21 cellular contexts compared by ENCODE assay signal in the genomic region with DNA sequence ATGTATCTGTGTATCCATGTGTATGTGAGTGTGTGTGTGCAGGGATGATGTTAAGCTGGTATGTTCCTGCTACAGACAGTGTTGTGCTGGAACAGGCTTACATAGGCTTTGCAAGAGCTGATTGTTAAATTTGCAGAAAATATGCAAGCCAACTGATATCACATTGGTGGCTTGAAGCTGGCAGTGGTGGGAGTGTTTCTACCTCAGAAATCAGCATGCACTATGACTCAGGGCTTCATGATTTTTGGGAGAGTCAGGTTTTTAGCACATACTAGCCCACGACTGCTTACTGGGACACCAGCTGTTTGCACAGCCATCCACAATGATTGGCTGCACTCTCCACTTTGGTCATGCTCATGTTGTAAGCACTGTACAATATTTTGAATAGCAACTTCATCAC.
DNase-seq lines count a peak whose midpoint lies in the region; ATAC-seq and TF ChIP-seq lines count a peak whose summit lies in the region.
"Had no signal": no experiment of that assay in that cellular context is flagged by ENCODE, and none has a peak within 500 bp of the region (broad histone marks: within the 10 kb centered on the region; RNA-seq: fewer than 3 reads in every experiment).

No MANE protein-coding gene starts in this region.

- H3K23ac ChIP-seq in neuronal stem cell (ENCODE audit: low read depth, low read length, poor library complexity) = no peak overlapping the region

- H3K9me3 ChIP-seq in esophagus muscularis mucosa = no peaks in the 10 kb centered on the region
- H3K9me3 ChIP-seq in neuronal stem cell (replicated peaks in 1 of 2; ENCODE audit: control insufficient read depth in 2 of 2, insufficient read depth in 1 of 2, low read depth in 1 of 2, low read length in 2 of 2) = no peaks in the 10 kb centered on the region
- H3K9me3 ChIP-seq: left lung, prostate gland, thyroid gland had no signal

- no peak overlapping the region for H2BK120ac ChIP-seq in neuronal stem cell (ENCODE audit: low read depth, low read length)

- no peak for TF ChIP-seq EP300 in esophagus muscularis mucosa (IDR thresholded peaks at IDR 0.05)

- H2AK5ac ChIP-seq in neuronal stem cell (ENCODE audit: low read depth, low read length) = no peak overlapping the region

- DNase-seq in Daoy (ENCODE audit: low read depth) (peak; percentile 46), OCI-M1 (lab: John Stamatoyannopoulos, UW) (peak; percentile 2), esophagus muscularis mucosa (ENCODE audit: extremely low spot score) (peak; percentile 87), neuronal stem cell (ENCODE audit: low spot score) (no peak)
- DNase-seq in stimulated activated naive CD4-positive, alpha-beta T cell treated with Interleukin-2 at 50 U/mL for 16 hours (lab: John Stamatoyannopoulos, UW) = no peak
- DNase-seq: activated CD4-positive, alpha-beta T cell treated with anti-CD3 and anti-CD28 coated beads for 48 hours; activated naive CD8-positive, alpha-beta T cell treated with anti-CD3 and anti-CD28 coated beads for 36 hours; activated T-cell treated with anti-CD3 and anti-CD28 coated beads for 4 hours; Calu3; cerebellar nuclear complex; left lung; naive B cell; NCI-H1092 treated with DMSO at 0.1 percent for 48 hours; NCI-H345; stimulated activated CD4-positive, alpha-beta T cell treated with anti-CD3 and anti-CD28 coated beads, Interleukin-1b, Interleukin-23, amount 100 ng/mL, for 48 hours; thyroid gland had no signal

- H3K27ac ChIP-seq in esophagus muscularis mucosa (replicated peaks in 1 of 4) (no peak overlapping the region), neuronal stem cell (replicated peaks; ENCODE audit: low read length) (peak overlapping the region; percentile 70)
- H3K27ac ChIP-seq: left lung, prostate gland, thyroid gland had no signal

- no peak for ATAC-seq in GM21528 (IDR thresholded peaks at IDR 0.05; ENCODE audit: low FRiP score, unreplicated experiment)
- ATAC-seq in GM18520 (IDR thresholded peaks at IDR 0.05; ENCODE audit: unreplicated experiment) = no peak
- no peak for ATAC-seq in GM21717 (IDR thresholded peaks at IDR 0.05; ENCODE audit: unreplicated experiment)
- ATAC-seq: HepG2, left lung had no signal

- H3K18ac ChIP-seq in neuronal stem cell (ENCODE audit: low read length) = peak overlapping the region; percentile 38

- H3K27me3 ChIP-seq in esophagus muscularis mucosa (no peaks in the 10 kb centered on the region), neuronal stem cell (ENCODE audit: control insufficient read depth in 3 of 3, insufficient read depth in 3 of 3, low read depth in 1 of 3, low read length in 3 of 3) (no peaks in the 10 kb centered on the region)
- H3K27me3 ChIP-seq: left lung, thyroid gland had no signal

- H3K4me1 ChIP-seq in esophagus muscularis mucosa (peaks cover 5 to 28% (median 26%) of the 10 kb centered on the region in 4 donors), neuronal stem cell (ENCODE audit: control insufficient read depth in 2 of 2, insufficient read depth in 1 of 2, low read depth in 1 of 2, low read length in 2 of 2) (peaks cover 19 to 24% of the 10 kb centered on the region in 2 donors)
- H3K4me1 ChIP-seq: left lung, prostate gland, thyroid gland had no signal

- TF ChIP-seq POLR2A in esophagus muscularis mucosa (IDR thresholded peaks at IDR 0.05; ENCODE audit: low read depth) = no peak

- no peak overlapping the region for H2BK15ac ChIP-seq in neuronal stem cell (ENCODE audit: low read length)

- H4K8ac ChIP-seq in neuronal stem cell (ENCODE audit: low read depth, low read length) = no peak overlapping the region

- H3K4me3 ChIP-seq in esophagus muscularis mucosa = no peak overlapping the region
- peak overlapping the region in 1 of 2 donors; percentile 30 for H3K4me3 ChIP-seq in neuronal stem cell (ENCODE audit: low read length in 2 of 2)
- H3K4me3 ChIP-seq: left lung, prostate gland, thyroid gland had no signal

- TF ChIP-seq CTCF in esophagus muscularis mucosa (IDR thresholded peaks at IDR 0.05) = no peak

- H3K36me3 ChIP-seq in esophagus muscularis mucosa (no peaks in the 10 kb centered on the region), neuronal stem cell (replicated peaks in 1 of 2; ENCODE audit: control insufficient read depth in 2 of 2, insufficient read depth in 2 of 2, low read length in 2 of 2) (no peaks in the 10 kb centered on the region)
- H3K36me3 ChIP-seq: left lung, prostate gland, thyroid gland had no signal

- H2BK12ac ChIP-seq in neuronal stem cell (ENCODE audit: low read length) = no peak overlapping the region

- H2AFZ ChIP-seq in neuronal stem cell (ENCODE audit: low read length) = peak overlapping the region; percentile 43

- no peaks in the 10 kb centered on the region for H3K79me1 ChIP-seq in neuronal stem cell (ENCODE audit: low read depth, low read length)

- WGBS in esophagus muscularis mucosa = 77% methylated on average over 1 of the region's 1 CpG
- WGBS in neuronal stem cell (ENCODE audit: extremely low coverage in 2 of 2, insufficient read length in 2 of 2, insufficient replicate concordance in 1 of 2), 2 donors = no CpG with 5 or more reads among the region's 1 CpG

- H2BK5ac ChIP-seq in neuronal stem cell (ENCODE audit: low read length) = no peak overlapping the region

- no peak overlapping the region for H4K91ac ChIP-seq in neuronal stem cell (ENCODE audit: low read depth, low read length, poor library complexity)

- intact Hi-C loops in esophagus muscularis mucosa (cut with DNase I) = no loop called here

- no peak overlapping the region for H3K14ac ChIP-seq in neuronal stem cell (ENCODE audit: low read length)

- no peak overlapping the region for H3K4me2 ChIP-seq in neuronal stem cell (ENCODE audit: insufficient read depth, low read length, poor library complexity, severe bottlenecking)

- H3K4ac ChIP-seq in neuronal stem cell (ENCODE audit: low read length) = no peak overlapping the region

- no peak overlapping the region for H3K9ac ChIP-seq in neuronal stem cell (ENCODE audit: low read depth, low read length, poor library complexity)

Comparison
In these comparisons a context has a peak if more than half of its experiments do, and no peak if none do; other contexts are left out.
1. DNase-seq: peak in Daoy (single experiment), OCI-M1 (single experiment) and esophagus muscularis mucosa (single experiment); none in neuronal stem cell (single experiment) and stimulated activated naive CD4-positive, alpha-beta T cell treated with Interleukin-2 at 50 U/mL for 16 hours (single experiment).